Comparison of ENCODE assay signal across 25 cellular contexts in genomic region chr16:27389272-27389961, GRCh38. TPM values are rescaled to one million over a fixed set of nuclear protein-coding genes. Genes with fewer than 3 reads are reported as not detected.
DNase-seq lines count a peak whose midpoint lies in the region; ATAC-seq, FAIRE-seq and TF ChIP-seq lines count a peak whose summit lies in the region.
"Had no signal": no experiment of that assay in that cellular context is flagged by ENCODE, and none has a peak within 500 bp of the region (broad histone marks: within the 10 kb centered on the region; RNA-seq: fewer than 3 reads in every experiment).

No MANE protein-coding gene starts in this region.

- H3K36me3 Mint-ChIP-seq in CD14-positive monocyte (peaks cover 0 to 4% of the 10 kb centered on the region in 2 donors), endodermal cell (ENCODE audit: low read depth) (no peaks in the 10 kb centered on the region)
- H3K36me3 Mint-ChIP-seq: neural progenitor cell had no signal

- in situ Hi-C loops in GM13976 (cut with MboI; ENCODE audit: low sequenced_read_pairs, unreplicated experiment): no loop called here

- H3K36me3 ChIP-seq in KMS-11 (ENCODE audit: insufficient read depth) (no peaks in the 10 kb centered on the region), endodermal cell (ENCODE audit: control insufficient read depth, insufficient read depth, low read length) (no peaks in the 10 kb centered on the region), MG63 (no peaks in the 10 kb centered on the region)
- H3K36me3 ChIP-seq: neural progenitor cell, Peyer's patch, prostate gland, tibial artery had no signal

- peak overlapping the region; percentile 7; the same call in 1 of the 2 replicates for H2AFZ ChIP-seq in KMS-11 (ENCODE audit: low read depth)
- H2AFZ ChIP-seq: neural progenitor cell had no signal

- no peaks in the 10 kb centered on the region for H4K20me1 ChIP-seq in KMS-11 (ENCODE audit: insufficient read depth)

- ATAC-seq in GM19372 (IDR thresholded peaks at IDR 0.05; ENCODE audit: low read depth, unreplicated experiment): peak; percentile 57
- no peak for ATAC-seq in stimulated activated naive CD8-positive, alpha-beta T cell treated with anti-CD3 and anti-CD28 coated beads, Interleukin-15, Interleukin-2, amounts not matched to agents 100 U/mL and 50 U/mL, for 24 hours
- ATAC-seq: activated T-cell treated with anti-CD3 and anti-CD28 coated beads, Interleukin-2, amount 50 U/mL, for 4 hours; left lobe of liver had no signal

- H3K27me3 Mint-ChIP-seq in CD14-positive monocyte (ENCODE audit: low read depth in 3 of 3) (peaks cover 0 to 3% (median 1%) of the 10 kb centered on the region in 3 donors), endodermal cell (ENCODE audit: insufficient read depth) (peaks cover 9% of the 10 kb centered on the region)
- H3K27me3 Mint-ChIP-seq: stimulated activated naive CD8-positive, alpha-beta T cell treated with anti-CD3 and anti-CD28 coated beads, Interleukin-15, Interleukin-2, amounts not matched to agents 100 ng/mL and 50 ng/mL, for 24 hours had no signal

- no peak for FAIRE-seq in HTR-8/SVneo (lab: Jason Lieb, UNC)
- FAIRE-seq: endometrium had no signal

- H3K4me3 Mint-ChIP-seq in CD14-positive monocyte: no peak overlapping the region
- H3K4me3 Mint-ChIP-seq in endodermal cell: no peak overlapping the region
- H3K4me3 Mint-ChIP-seq: activated CD4-positive, alpha-beta memory T cell treated with anti-CD3 and anti-CD28 coated beads, Interleukin-2, amount 10 ng/mL, durations not matched to agents 7 days and 5 days; activated T-cell treated with anti-CD3 and anti-CD28 coated beads, Interleukin-2, amount 50 U/mL, for 4 hours; neural progenitor cell; stimulated activated naive CD8-positive, alpha-beta T cell treated with anti-CD3 and anti-CD28 coated beads, Interleukin-15, Interleukin-2, amounts not matched to agents 100 ng/mL and 50 ng/mL, for 24 hours had no signal

- no peak for DNase-seq in CD14-positive monocyte (ENCODE audit: low spot score)
- DNase-seq in endodermal cell: peak; percentile 5
- DNase-seq in HTR-8/SVneo (ENCODE audit: insufficient read length, low spot score): no peak
- DNase-seq in MG63: no peak
- DNase-seq in stimulated activated naive CD8-positive, alpha-beta T cell treated with anti-CD3 and anti-CD28 coated beads, Interleukin-15, Interleukin-2, amounts not matched to agents 100 U/mL and 50 U/mL, for 24 hours: no peak
- no peak for DNase-seq in GM13976 (ENCODE audit: low spot score)
- DNase-seq: ACHN; activated CD4-positive, alpha-beta memory T cell treated with anti-CD3 and anti-CD28 coated beads, Interleukin-2, amount 10 ng/mL, durations not matched to agents 7 days and 5 days; activated naive CD4-positive, alpha-beta T cell treated with anti-CD3 and anti-CD28 coated beads, Interleukin-2, amount 50 U/mL, for 16 hours; activated T-cell treated with anti-CD3 and anti-CD28 coated beads, Interleukin-2, amount 50 U/mL, for 4 hours; NCI-H1105 treated with DMSO at 0.1 percent for 48 hours; NCI-H2081 treated with DMSO at 0.1 percent for 48 hours; Peyer's patch; stimulated activated CD4-positive, alpha-beta T cell treated with anti-CD3 and anti-CD28 coated beads, Interleukin-1b, Interleukin-23, amount 100 ng/mL, for 48 hours had no signal

- TF ChIP-seq CTCF in CD14-positive monocyte (IDR thresholded peaks at IDR 0.05) (no peak), KMS-11 (conservative IDR thresholded peaks at IDR 0.05; ENCODE audit: low read depth, low read length) (no peak), endodermal cell (conservative IDR thresholded peaks at IDR 0.05) (no peak), GM13976 (IDR thresholded peaks at IDR 0.05; ENCODE audit: borderline replicate concordance, control extremely low read depth, extremely low read depth, insufficient read depth, missing control alignments) (no peak)

- WGBS in endodermal cell (ENCODE audit: insufficient coverage in 1 of 2, insufficient read length in 1 of 2), 2 experiments: 88 to 91% methylated on average over 3 to 8 of the region's 8 CpGs

- intact Hi-C loops in CD14-positive monocyte (cut with micrococcal nuclease): no loop called here

- H3K27ac Mint-ChIP-seq in CD14-positive monocyte (peak overlapping the region; percentile 15 to 78 (median 52)), endodermal cell (no peak overlapping the region)
- H3K27ac Mint-ChIP-seq: activated CD4-positive, alpha-beta memory T cell treated with anti-CD3 and anti-CD28 coated beads, Interleukin-2, amount 10 ng/mL, durations not matched to agents 7 days and 5 days; neural progenitor cell; stimulated activated naive CD8-positive, alpha-beta T cell treated with anti-CD3 and anti-CD28 coated beads, Interleukin-15, Interleukin-2, amounts not matched to agents 100 ng/mL and 50 ng/mL, for 24 hours had no signal

- H3K4me1 Mint-ChIP-seq in CD14-positive monocyte: peaks cover 25% of the 10 kb centered on the region
- H3K4me1 Mint-ChIP-seq in endodermal cell: no peaks in the 10 kb centered on the region
- H3K4me1 Mint-ChIP-seq: neural progenitor cell had no signal

- no peaks in the 10 kb centered on the region for H3K79me2 ChIP-seq in KMS-11 (ENCODE audit: insufficient read depth, low read depth)

- H3K9ac ChIP-seq in KMS-11 (no peak overlapping the region), endodermal cell (ENCODE audit: extremely low read depth, low read length, poor library complexity, severe bottlenecking) (no peak overlapping the region)
- H3K9ac ChIP-seq: neural progenitor cell had no signal

- H3K4me3 ChIP-seq in KMS-11 (IDR thresholded peaks at IDR 0.05; ENCODE audit: insufficient read depth, low read depth, low read length): no peak overlapping the region
- no peak overlapping the region for H3K4me3 ChIP-seq in endodermal cell (ENCODE audit: low read length)
- no peak overlapping the region for H3K4me3 ChIP-seq in MG63
- H3K4me3 ChIP-seq: neural progenitor cell, Peyer's patch, prostate gland, SK-N-MC, tibial artery had no signal

- H3K9me3 Mint-ChIP-seq in CD14-positive monocyte: peaks cover 12 to 23% (median 16%) of the 10 kb centered on the region in 7 donors
- peaks cover 7% of the 10 kb centered on the region for H3K9me3 Mint-ChIP-seq in endodermal cell

- H3K4me1 ChIP-seq in KMS-11 (ENCODE audit: low read depth, poor library complexity, severe bottlenecking): peaks cover 34% of the 10 kb centered on the region
- no peaks in the 10 kb centered on the region for H3K4me1 ChIP-seq in endodermal cell (ENCODE audit: control insufficient read depth, insufficient read depth, low read length)
- H3K4me1 ChIP-seq: neural progenitor cell, Peyer's patch, prostate gland, tibial artery had no signal

- H3K27me3 ChIP-seq in KMS-11 (ENCODE audit: insufficient read depth, low read depth) (no peaks in the 10 kb centered on the region), endodermal cell (ENCODE audit: control insufficient read depth, insufficient read depth, low read length, poor library complexity, severe bottlenecking) (peaks cover 6% of the 10 kb centered on the region), MG63 (no peaks in the 10 kb centered on the region)
- H3K27me3 ChIP-seq: neural progenitor cell, Peyer's patch had no signal

- peak overlapping the region; percentile 44 for H3K4me2 ChIP-seq in KMS-11
- H3K4me2 ChIP-seq: neural progenitor cell had no signal

- H3K9me3 ChIP-seq in endodermal cell (ENCODE audit: control insufficient read depth, low read length): peaks cover 6% of the 10 kb centered on the region
- H3K9me3 ChIP-seq in MG63: peaks cover 6% of the 10 kb centered on the region; the same call in 1 of the 2 replicates
- H3K9me3 ChIP-seq: Peyer's patch, prostate gland had no signal

- peak overlapping the region; percentile 54 for H3K27ac ChIP-seq in KMS-11
- no peak overlapping the region for H3K27ac ChIP-seq in endodermal cell (ENCODE audit: low read depth, low read length)
- H3K27ac ChIP-seq: C4-2B, neural progenitor cell, Peyer's patch, prostate gland, SK-N-MC, tibial artery, VCaP had no signal

RNA-seq across cellular contexts. Expression of gene IL21R, which starts 12.6 kb away (rescaled TPM):
- 1 to 10 TPM; 1.0 to 1.7 TPM for polyA plus RNA-seq in CD14-positive monocyte
- under 1 TPM in 1 of 2 donors, not detected in 1; 0.18 TPM for total RNA-seq in endodermal cell
- polyA plus RNA-seq in endodermal cell (2013, experiment 1 of 2): 0.57 TPM
- polyA plus RNA-seq in endodermal cell (2013, experiment 2 of 2): 0.17 TPM
- total RNA-seq in MG63 (2014; rRNA removed; shearing (Covaris generic); ENCODE audit: low replicate concordance): 0.33 and 0.44 TPM in 2 replicates
